ENCODE assay signal across 9 cellular contexts in genomic region chr6:121055572-121056163, GRCh38.
DNase-seq lines count a peak whose midpoint lies in the region; ATAC-seq and TF ChIP-seq lines count a peak whose summit lies in the region.
"Had no signal": no experiment of that assay in that cellular context is flagged by ENCODE, and none has a peak within 500 bp of the region (broad histone marks: within the 10 kb centered on the region; RNA-seq: fewer than 3 reads in every experiment).

No MANE protein-coding gene starts in this region.

- H3K36me3 ChIP-seq in Peyer's patch: no peaks in the 10 kb centered on the region
- no peaks in the 10 kb centered on the region for H3K36me3 ChIP-seq in naive thymus-derived CD4-positive, alpha-beta T cell (ENCODE audit: control insufficient read depth in 2 of 3, insufficient read depth in 3 of 3, low read length in 3 of 3)
- H3K36me3 ChIP-seq: BLaER1 had no signal

- no peak overlapping the region for H3K27ac Mint-ChIP-seq in naive thymus-derived CD4-positive, alpha-beta T cell

- intact Hi-C loops in naive thymus-derived CD4-positive, alpha-beta T cell (cut with micrococcal nuclease): loop anchor here (1.0 to 10.0 kb wide), 9 partner anchors 182 to 1721 kb away; no protein-coding TSS in a partner anchor

- H3K27ac ChIP-seq in Peyer's patch: no peak overlapping the region
- H3K27ac ChIP-seq in naive thymus-derived CD4-positive, alpha-beta T cell (ENCODE audit: low read depth, low read length): no peak overlapping the region
- H3K27ac ChIP-seq: BLaER1 had no signal

- H3K4me3 Mint-ChIP-seq in naive thymus-derived CD4-positive, alpha-beta T cell: peak overlapping the region in 1 of 10 donors; percentile 35

- no peaks in the 10 kb centered on the region for H3K27me3 ChIP-seq in Peyer's patch
- no peaks in the 10 kb centered on the region for H3K27me3 ChIP-seq in naive thymus-derived CD4-positive, alpha-beta T cell (ENCODE audit: control insufficient read depth in 2 of 2, insufficient read depth in 2 of 2, low read length in 2 of 2)
- H3K27me3 ChIP-seq: BLaER1 had no signal

- DNase-seq in NCI-H1436 (lab: John Stamatoyannopoulos, UW): peak; percentile 0
- DNase-seq in NCI-H1436 treated with DMSO at 0.1 percent for 48 hours (lab: John Stamatoyannopoulos, UW): no peak
- DNase-seq in HuH-7 (ENCODE audit: low spot score): peak; percentile 32
- DNase-seq in Peyer's patch: no peak
- no peak for DNase-seq in epithelial cell of proximal tubule (ENCODE audit: low read depth)
- peak in 5 of 9 donors; percentile 11 to 38 (median 34) for DNase-seq in naive thymus-derived CD4-positive, alpha-beta T cell

- no peaks in the 10 kb centered on the region for H3K36me3 Mint-ChIP-seq in naive thymus-derived CD4-positive, alpha-beta T cell

- POLR2A ChIA-PET in naive thymus-derived CD4-positive, alpha-beta T cell (lab: Charles Lee): no interaction called here

- CTCF ChIA-PET in naive thymus-derived CD4-positive, alpha-beta T cell (lab: Charles Lee): interaction anchor here (0.7 to 1.2 kb wide), 5 partner anchors 304 to 1379 kb away, joined by 3 read pairs; no protein-coding TSS in a partner anchor

- peaks cover 0 to 5% (median 0%) of the 10 kb centered on the region in 7 donors for H3K4me1 Mint-ChIP-seq in naive thymus-derived CD4-positive, alpha-beta T cell

- no peaks in the 10 kb centered on the region for H3K4me1 ChIP-seq in Peyer's patch
- H3K4me1 ChIP-seq in naive thymus-derived CD4-positive, alpha-beta T cell (ENCODE audit: control insufficient read depth in 2 of 2, insufficient read depth in 2 of 2, low read length in 2 of 2): no peaks in the 10 kb centered on the region
- H3K4me1 ChIP-seq: BLaER1 had no signal

- no peaks in the 10 kb centered on the region for H3K9me3 Mint-ChIP-seq in naive thymus-derived CD4-positive, alpha-beta T cell

- ATAC-seq in GM21515 (IDR thresholded peaks at IDR 0.05; ENCODE audit: unreplicated experiment) (peak; percentile 70), GM19328 (IDR thresholded peaks at IDR 0.05; ENCODE audit: unreplicated experiment) (no peak)
- ATAC-seq in naive thymus-derived CD4-positive, alpha-beta T cell: peak; percentile 61

- TF ChIP-seq POLR2A in Peyer's patch (IDR thresholded peaks at IDR 0.05): no peak

- peaks cover 0 to 5% (median 0%) of the 10 kb centered on the region in 5 donors for H3K27me3 Mint-ChIP-seq in naive thymus-derived CD4-positive, alpha-beta T cell

- H3K4me3 ChIP-seq in Peyer's patch (no peak overlapping the region), epithelial cell of proximal tubule (ENCODE audit: low read depth, low read length) (no peak overlapping the region)
- no peak overlapping the region for H3K4me3 ChIP-seq in naive thymus-derived CD4-positive, alpha-beta T cell (ENCODE audit: low read length)
- H3K4me3 ChIP-seq: BLaER1 had no signal

- TF ChIP-seq CTCF in Peyer's patch (IDR thresholded peaks at IDR 0.05) (peak; percentile 11 to 75 (median 62)), epithelial cell of proximal tubule (conservative IDR thresholded peaks at IDR 0.05; ENCODE audit: low read depth, low read length) (peak; percentile 89)

- no peaks in the 10 kb centered on the region for H3K9me3 ChIP-seq in Peyer's patch
- H3K9me3 ChIP-seq in naive thymus-derived CD4-positive, alpha-beta T cell (ENCODE audit: control insufficient read depth in 2 of 3, low read length in 3 of 3): no peaks in the 10 kb centered on the region
- H3K9me3 ChIP-seq: BLaER1 had no signal

Comparison
In these comparisons a context has a peak if more than half of its experiments do, and no peak if none do; other contexts are left out.
1. DNase-seq: peak in NCI-H1436 (single experiment), HuH-7 (single experiment) and naive thymus-derived CD4-positive, alpha-beta T cell (5 of 9); none in NCI-H1436 treated with DMSO at 0.1 percent for 48 hours (single experiment), Peyer's patch (0 of 3) and epithelial cell of proximal tubule (single experiment).